In the genomic region with DNA sequence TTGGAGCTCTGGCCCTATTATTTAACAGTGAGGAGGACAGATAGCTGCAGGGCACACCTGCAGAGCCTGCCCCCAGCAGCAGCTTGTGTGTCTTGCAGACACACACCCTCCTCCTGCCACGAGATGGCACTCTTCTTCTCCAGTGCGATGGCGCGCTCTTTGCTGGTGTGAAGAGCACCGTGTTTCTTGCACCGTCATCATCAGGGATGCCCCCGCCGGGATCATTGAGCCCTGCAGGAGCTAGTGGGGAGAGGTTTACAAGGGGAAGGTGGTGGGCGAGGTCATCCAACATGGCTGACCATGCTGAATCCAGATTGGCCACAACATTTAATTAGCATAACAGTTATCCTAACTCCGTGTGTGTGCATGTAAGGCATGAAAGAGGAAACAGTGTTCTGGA, we compare ENCODE assay signal across 8 cellular contexts.
DNase-seq lines count a peak whose midpoint lies in the region; ATAC-seq and TF ChIP-seq lines count a peak whose summit lies in the region.

No MANE protein-coding gene starts in this region.

- peak overlapping the region; percentile 24 for H3K27ac ChIP-seq in brain microvascular endothelial cell

- no peak overlapping the region for H3K4me3 ChIP-seq in brain microvascular endothelial cell (ENCODE audit: low read depth, low read length)

- H3K36me3 ChIP-seq in brain microvascular endothelial cell (replicated peaks) = peaks cover 86% of the 10 kb centered on the region

- peak; percentile 97 for ATAC-seq in GM18867 (IDR thresholded peaks at IDR 0.05; ENCODE audit: unreplicated experiment)
- ATAC-seq in HG03060 (IDR thresholded peaks at IDR 0.05; ENCODE audit: low read depth, unreplicated experiment) = peak; percentile 96

- no peaks in the 10 kb centered on the region for H3K27me3 ChIP-seq in brain microvascular endothelial cell (replicated peaks)

- in situ Hi-C loops in brain microvascular endothelial cell (cut with HindIII; ENCODE audit: low pct_ligation_motif_present, low sequenced_read_pairs) = no loop called here

- peak; percentile 22 for DNase-seq in AG09319 (ENCODE audit: extremely low read depth, low read depth)
- peak; percentile 47 for DNase-seq in NCI-H2029 treated with DMSO at 0.1 percent for 48 hours (lab: John Stamatoyannopoulos, UW)
- DNase-seq in UCSD-AML1 (lab: John Stamatoyannopoulos, UW; ENCODE audit: unreplicated experiment) = peak; percentile 69
- DNase-seq in brain microvascular endothelial cell = peak; percentile 57
- peak; percentile 79 for DNase-seq in iris pigment epithelial cell (ENCODE audit: low read depth)
- peak; percentile 11 to 55 (median 37) for DNase-seq in stimulated activated CD4-positive, alpha-beta T cell treated with anti-CD3 and anti-CD28 coated beads, Interleukin-1b, Interleukin-23, amount 100 ng/mL, for 24 hours (ENCODE audit: low read depth in 4 of 4, low spot score in 1 of 4)

- TF ChIP-seq CTCF in AG09319 (IDR thresholded peaks at IDR 0.05; ENCODE audit: low read depth, low read length) = peak; percentile 77
- peak; percentile 89 for TF ChIP-seq CTCF in brain microvascular endothelial cell (IDR thresholded peaks at IDR 0.05; ENCODE audit: low read depth, low read length, missing control alignments)

Comparison
In these comparisons a context has a peak if more than half of its experiments do, and no peak if none do; other contexts are left out.
1. DNase-seq: peak in every context shown above with its lines; median percentile 79 in iris pigment epithelial cell; 69 in UCSD-AML1; 57 in brain microvascular endothelial cell; 47 in NCI-H2029 treated with DMSO at 0.1 percent for 48 hours; 37 in stimulated activated CD4-positive, alpha-beta T cell treated with anti-CD3 and anti-CD28 coated beads, Interleukin-1b, Interleukin-23, amount 100 ng/mL, for 24 hours; 22 in AG09319.